ENCODE assay signal across 25 cellular contexts in genomic region chr3:131038326-131038725, GRCh38.
"Had no signal": no experiment of that assay in that cellular context is flagged by ENCODE, and none has a peak within 500 bp of the region (broad histone marks: within the 10 kb centered on the region; RNA-seq: fewer than 3 reads in every experiment).

No MANE protein-coding gene starts in this region.

- H3K4me1 ChIP-seq: heart left ventricle, pancreas, suprapubic skin, uterus had no signal

- H3K27me3 ChIP-seq: dorsolateral prefrontal cortex, heart left ventricle, pancreas, suprapubic skin, thyroid gland, uterus had no signal

- ATAC-seq: heart left ventricle; left colon; left ventricle myocardium superior; pancreas; right cardiac atrium; stimulated activated effector memory CD8-positive, alpha-beta T cell treated with anti-CD3 and anti-CD28 coated beads, Interleukin-12 subunit alpha, Interleukin-12 subunit beta, amount 100 ng/mL, for 72 hours; stimulated activated naive CD8-positive, alpha-beta T cell treated with anti-CD3 and anti-CD28 coated beads, Interleukin-15, Interleukin-2, amounts not matched to agents 100 U/mL and 50 U/mL, for 24 hours had no signal

- H3K36me3 Mint-ChIP-seq: stimulated activated effector memory CD8-positive, alpha-beta T cell treated with anti-CD3 and anti-CD28 coated beads, Interleukin-12 subunit alpha, Interleukin-12 subunit beta, amount 100 ng/mL, for 72 hours had no signal

- H3K9me3 ChIP-seq: pancreas, suprapubic skin, thyroid gland, uterus had no signal

- H3K4me3 ChIP-seq: dorsolateral prefrontal cortex, heart left ventricle, lung, pancreas, smooth muscle cell, suprapubic skin, thyroid gland, uterus had no signal

- H3K27ac ChIP-seq: dorsolateral prefrontal cortex, heart left ventricle, pancreas, suprapubic skin, thyroid gland, uterus had no signal

- H3K27me3 Mint-ChIP-seq: progenitor cell of endocrine pancreas, type B pancreatic cell had no signal

- H3K4me3 Mint-ChIP-seq: nephron; stimulated activated effector memory CD8-positive, alpha-beta T cell treated with anti-CD3 and anti-CD28 coated beads, Interleukin-12 subunit alpha, Interleukin-12 subunit beta, amount 100 ng/mL, for 72 hours; type B pancreatic cell had no signal

- H3K4me2 ChIP-seq: smooth muscle cell had no signal

- H3K9me3 Mint-ChIP-seq: naive B cell; stimulated activated effector memory CD8-positive, alpha-beta T cell treated with anti-CD3 and anti-CD28 coated beads, Interleukin-12 subunit alpha, Interleukin-12 subunit beta, amount 100 ng/mL, for 72 hours had no signal

- FAIRE-seq: frontal cortex had no signal

- H3K36me3 ChIP-seq: heart left ventricle, pancreas, thyroid gland, uterus had no signal

- H3K27ac Mint-ChIP-seq: naive B cell; nephron; progenitor cell of endocrine pancreas; stimulated activated effector memory CD8-positive, alpha-beta T cell treated with anti-CD3 and anti-CD28 coated beads, Interleukin-12 subunit alpha, Interleukin-12 subunit beta, amount 100 ng/mL, for 72 hours; type B pancreatic cell had no signal

- DNase-seq: cortex of kidney; dorsolateral prefrontal cortex; effector CD8-positive, alpha-beta T cell; heart left ventricle; hippocampal formation; left colon; left ventricle myocardium superior; mesendoderm; naive B cell; occipital lobe; pancreas; right cardiac atrium; stimulated activated CD4-positive, alpha-beta T cell treated with anti-CD3 and anti-CD28 coated beads, Interleukin-2, amount 100 ng/mL, for 48 hours; stimulated activated CD8-positive, alpha-beta memory T cell treated with anti-CD3 and anti-CD28 coated beads, Interleukin-4, amount 100 ng/mL, for 48 hours; stimulated activated naive CD8-positive, alpha-beta T cell treated with anti-CD3 and anti-CD28 coated beads, Interleukin-15, Interleukin-2, amounts not matched to agents 100 U/mL and 50 U/mL, for 24 hours; thyroid gland; uterus had no signal

- H3K4me1 Mint-ChIP-seq: naive B cell, nephron had no signal
